Comparison of ENCODE assay signal across 9 cellular contexts in the genomic region with DNA sequence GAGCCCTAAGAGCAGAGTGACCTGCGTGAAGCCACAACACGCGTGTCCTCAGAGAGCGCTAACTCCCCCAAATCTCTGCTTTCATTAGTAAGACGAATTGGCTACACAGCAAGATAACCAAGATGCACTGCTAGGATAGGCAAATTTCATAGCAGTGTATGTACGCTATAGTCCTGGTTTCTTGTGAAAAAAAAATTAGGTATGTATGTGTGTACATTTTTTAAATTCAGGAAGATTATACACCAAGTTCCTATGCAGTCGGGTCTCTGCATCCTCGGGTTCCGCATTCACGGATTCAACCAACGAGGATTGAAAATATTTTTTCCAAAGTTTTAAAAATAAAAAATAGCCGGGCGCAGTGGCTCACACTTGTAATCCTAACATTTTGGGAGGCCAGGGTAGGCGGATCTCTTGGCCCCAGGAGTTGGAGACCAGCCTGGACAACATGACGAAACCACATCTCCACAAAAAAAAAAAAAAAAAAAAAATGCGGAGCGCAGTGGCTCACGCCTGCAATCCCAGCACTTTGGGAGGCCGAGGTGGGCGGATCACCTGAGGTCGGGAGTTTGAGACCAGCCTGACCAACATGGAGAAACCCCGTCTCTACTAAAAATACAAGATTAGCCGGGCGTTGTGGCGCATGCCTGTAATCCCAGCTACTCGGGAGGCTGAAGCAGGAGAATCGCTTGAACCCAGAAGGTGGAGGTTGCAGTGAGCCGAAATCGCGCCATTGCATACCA. TPM values are rescaled to one million over a fixed set of nuclear protein-coding genes. Genes with fewer than 3 reads are reported as not detected.
DNase-seq lines count a peak whose midpoint lies in the region; ATAC-seq, FAIRE-seq and TF ChIP-seq lines count a peak whose summit lies in the region.
"Not testable (repeated sequence)": the region's sequence is repeated elsewhere in the genome, so short reads cannot be mapped to it uniquely, and the experiment has no call there.
"Had no signal": no experiment of that assay in that cellular context is flagged by ENCODE, and none has a peak within 500 bp of the region (broad histone marks: within the 10 kb centered on the region; RNA-seq: fewer than 3 reads in every experiment).

No MANE protein-coding gene starts in this region.

- peaks cover 38% of the 10 kb centered on the region for H3K4me1 Mint-ChIP-seq in CD4-positive, alpha-beta T cell (ENCODE audit: low read depth)
- peaks cover 30% of the 10 kb centered on the region for H3K4me1 Mint-ChIP-seq in HFFc6 (ENCODE audit: low read depth)
- H3K4me1 Mint-ChIP-seq in natural killer cell treated with Interleukin-12 subunit alpha and Interleukin-12 subunit beta and Interleukin-15 and Interleukin-18, amount 100 ng/mL, for 72 hours (ENCODE audit: low read depth in 2 of 2) = peaks cover 15 to 20% of the 10 kb centered on the region in 2 donors

- H2AK5ac ChIP-seq in H1 (ENCODE audit: low read depth, low read length) = peak overlapping the region; percentile 7; the same call in 1 of the 2 replicates

- not testable (repeated sequence) for H3K4ac ChIP-seq in H1 (replicated peaks; ENCODE audit: insufficient read length, low read depth, low read length)

- not testable (repeated sequence) for FAIRE-seq in H1 (lab: Jason Lieb, UNC)

- H2BK15ac ChIP-seq in H1 (ENCODE audit: low read length) = peak overlapping the region; percentile 10; the same call in 1 of the 2 replicates

- H3K4me3 Mint-ChIP-seq in CD4-positive, alpha-beta T cell = peak overlapping the region; percentile 95
- peak overlapping the region; percentile 90 for H3K4me3 Mint-ChIP-seq in HFFc6
- H3K4me3 Mint-ChIP-seq in natural killer cell treated with Interleukin-12 subunit alpha and Interleukin-12 subunit beta and Interleukin-15 and Interleukin-18, amount 100 ng/mL, for 72 hours = peak overlapping the region; percentile 92

- H4K91ac ChIP-seq in H1 (replicated peaks; ENCODE audit: insufficient read length, low read length) = peak overlapping the region; percentile 88

- H4K20me1 ChIP-seq in H1 (replicated peaks in 1 of 2; ENCODE audit: control insufficient read depth in 1 of 2, insufficient read depth in 2 of 2, low read length in 2 of 2) = not testable (repeated sequence)

- H2AFZ ChIP-seq in H1 (ENCODE audit: low read length) = peak overlapping the region; percentile 93

- H3K4me2 ChIP-seq in H1 (ENCODE audit: insufficient read depth in 1 of 2, low read depth in 2 of 2, low read length in 2 of 2) = peak overlapping the region; percentile 84 to 96

- H3K23me2 ChIP-seq in H1 (ENCODE audit: low read depth, low read length) = not testable (repeated sequence)

- intact Hi-C loops in CD4-positive, alpha-beta T cell (cut with DNase I, micrococcal nuclease) = loop anchor here (1.0 to 5.0 kb wide), 11 partner anchors 45 to 895 kb away; a partner anchor contains a TSS

- not testable (repeated sequence) for H3K4me1 ChIP-seq in H1 (replicated peaks in 1 of 4; ENCODE audit: control insufficient read depth in 3 of 4, insufficient read depth in 4 of 4, low read length in 3 of 4); iPS-15b (ENCODE audit: control insufficient read depth, insufficient read depth, low read length)
- peaks cover 2 to 38% (median 23%) of the 10 kb centered on the region in 5 donors for H3K4me1 ChIP-seq in subcutaneous abdominal adipose tissue (ENCODE audit: control insufficient read depth in 5 of 5, insufficient read depth in 5 of 5, low read length in 5 of 5)

- H3K18ac ChIP-seq in H1 (ENCODE audit: extremely low read depth, low read length) = peak overlapping the region; percentile 87

- H4K8ac ChIP-seq in H1 (ENCODE audit: extremely low read depth, insufficient read depth, low read length) = not testable (repeated sequence)

- not testable (repeated sequence) for TF ChIP-seq CTCF in CD4-positive, alpha-beta T cell (IDR thresholded peaks at IDR 0.05); HFFc6 (IDR thresholded peaks at IDR 0.05); H1 (IDR thresholded peaks at IDR 0.05; ENCODE audit: control extremely low read depth in 1 of 3, insufficient read depth in 1 of 3, low read depth in 1 of 3, low read length in 3 of 3)

- H3K27me3 ChIP-seq in CD4-positive, alpha-beta T cell (ENCODE audit: control insufficient read depth, insufficient read depth, low read length); H1 (replicated peaks in 1 of 4; ENCODE audit: control insufficient read depth in 3 of 4, extremely low read depth in 1 of 4, insufficient read depth in 3 of 4, low read length in 3 of 4); iPS-15b (ENCODE audit: control insufficient read depth, insufficient read depth, low read length); subcutaneous abdominal adipose tissue (ENCODE audit: control insufficient read depth in 5 of 5, insufficient read depth in 4 of 5, low read length in 5 of 5): not testable (repeated sequence)

- not testable (repeated sequence) for H2BK20ac ChIP-seq in H1 (ENCODE audit: low read length)

- not testable (repeated sequence) for H2BK5ac ChIP-seq in H1 (ENCODE audit: low read depth, low read length)

- H2BK120ac ChIP-seq in H1 (replicated peaks; ENCODE audit: low read depth, low read length) = not testable (repeated sequence)

- peak overlapping the region; percentile 65 for H3K56ac ChIP-seq in H1 (replicated peaks; ENCODE audit: insufficient read length, low read depth, low read length)

- ATAC-seq in CD4-positive, alpha-beta T cell (ENCODE audit: poor library complexity); activated naive CD4-positive, alpha-beta T cell treated with anti-CD3 and anti-CD28 coated beads, Interleukin-2, amount 50 U/mL, for 72 hours; natural killer cell treated with Interleukin-12 subunit alpha and Interleukin-12 subunit beta and Interleukin-15 and Interleukin-18, amount 100 ng/mL, for 72 hours: not testable (repeated sequence)

- 57% methylated on average over 19 of the region's 30 CpGs; no CpG with 5 or more reads in 1 of the 2 experiments for WGBS in H1 (ENCODE audit: extremely low coverage in 1 of 2, insufficient coverage in 1 of 2, insufficient read length in 1 of 2, insufficient replicate concordance in 2 of 2, low coverage in 1 of 2, low lambda C conversion rate in 2 of 2, missing lambda C conversion rate in 1 of 2), 2 experiments

- not testable (repeated sequence) for H3K79me2 ChIP-seq in H1 (ENCODE audit: control insufficient read depth in 1 of 2, insufficient read depth in 2 of 2, low read length in 2 of 2)

- TF ChIP-seq EP300 in H1 (IDR thresholded peaks at IDR 0.05; ENCODE audit: borderline replicate concordance in 1 of 2, low read depth in 2 of 2, low read length in 2 of 2) = not testable (repeated sequence)

- not testable (repeated sequence) for DNase-seq in CD4-positive, alpha-beta T cell; activated naive CD4-positive, alpha-beta T cell treated with anti-CD3 and anti-CD28 coated beads, Interleukin-2, amount 50 U/mL, for 72 hours (ENCODE audit: low spot score in 2 of 2); H1 (ENCODE audit: low read depth in 1 of 2, low spot score in 2 of 2); natural killer cell treated with Interleukin-12 subunit alpha and Interleukin-12 subunit beta and Interleukin-15 and Interleukin-18, amount 100 ng/mL, for 72 hours (ENCODE audit: low spot score)
- DNase-seq in HFFc6 (peak; percentile 28), RPMI7951 (ENCODE audit: low read depth) (peak; percentile 41)

- peak overlapping the region; percentile 58 to 97 (median 74) for H3K4me3 ChIP-seq in H1 (ENCODE audit: extremely low read depth in 1 of 4, insufficient read depth in 2 of 4, low read depth in 3 of 4, low read length in 4 of 4)
- H3K4me3 ChIP-seq in iPS-15b (ENCODE audit: low read depth, low read length) = peak overlapping the region; percentile 86
- H3K4me3 ChIP-seq in subcutaneous abdominal adipose tissue (ENCODE audit: low read depth in 1 of 5, low read length in 5 of 5) = peak overlapping the region; percentile 71 to 97 (median 93)

- H3K27ac Mint-ChIP-seq in CD4-positive, alpha-beta T cell = peak overlapping the region; percentile 92
- H3K27ac Mint-ChIP-seq in HFFc6 = peak overlapping the region; percentile 87
- peak overlapping the region; percentile 84 to 91 for H3K27ac Mint-ChIP-seq in activated naive CD4-positive, alpha-beta T cell treated with anti-CD3 and anti-CD28 coated beads, Interleukin-2, amount 50 U/mL, for 72 hours
- H3K27ac Mint-ChIP-seq in natural killer cell treated with Interleukin-12 subunit alpha and Interleukin-12 subunit beta and Interleukin-15 and Interleukin-18, amount 100 ng/mL, for 72 hours = peak overlapping the region; percentile 71 to 86

- not testable (repeated sequence) for H3K14ac ChIP-seq in H1 (ENCODE audit: insufficient read length)

- peak overlapping the region; percentile 12; the same call in 1 of the 2 replicates for H2BK12ac ChIP-seq in H1 (ENCODE audit: low read depth, low read length)

- TF ChIP-seq POLR2A in H1 (IDR thresholded peaks at IDR 0.05; ENCODE audit: control extremely low read depth in 1 of 2, low read depth in 2 of 2, low read length in 2 of 2) = not testable (repeated sequence)

- not testable (repeated sequence) for H3K27me3 Mint-ChIP-seq in CD4-positive, alpha-beta T cell; HFFc6 (ENCODE audit: insufficient read depth); natural killer cell treated with Interleukin-12 subunit alpha and Interleukin-12 subunit beta and Interleukin-15 and Interleukin-18, amount 100 ng/mL, for 72 hours

- not testable (repeated sequence) for H3K9me3 Mint-ChIP-seq in CD4-positive, alpha-beta T cell; HFFc6; activated naive CD4-positive, alpha-beta T cell treated with anti-CD3 and anti-CD28 coated beads, Interleukin-2, amount 50 U/mL, for 72 hours; natural killer cell treated with Interleukin-12 subunit alpha and Interleukin-12 subunit beta and Interleukin-15 and Interleukin-18, amount 100 ng/mL, for 72 hours

- peak overlapping the region; percentile 66 for H4K5ac ChIP-seq in H1 (ENCODE audit: insufficient read length, low read depth, low read length)

- H3K23ac ChIP-seq in H1 (ENCODE audit: insufficient read length) = not testable (repeated sequence)

- TF ChIP-seq RAD21 in H1 (IDR thresholded peaks at IDR 0.05 in 1 of 2, conservative IDR thresholded peaks at IDR 0.05 in 1 of 2; ENCODE audit: low read depth in 2 of 2, low read length in 2 of 2) = not testable (repeated sequence)

- POLR2A ChIA-PET in CD4-positive, alpha-beta T cell (lab: Charles Lee) = interaction anchor here (1.0 to 4.0 kb wide), 9 partner anchors 10 to 565 kb away, joined by 3 to 49 read pairs (median 7); a partner anchor contains a TSS
- POLR2A ChIA-PET in H1 (lab: Charles Lee; ENCODE audit: partially characterized antibody) = not testable (repeated sequence)

- not testable (repeated sequence) for H3K36me3 ChIP-seq in H1 (ENCODE audit: control insufficient read depth in 2 of 4, insufficient read depth in 4 of 4, low read length in 3 of 4); iPS-15b (ENCODE audit: control insufficient read depth, insufficient read depth, low read length)
- H3K36me3 ChIP-seq in subcutaneous abdominal adipose tissue (ENCODE audit: control insufficient read depth in 5 of 5, insufficient read depth in 5 of 5, low read length in 5 of 5) = peaks cover 0 to 12% (median 2%) of the 10 kb centered on the region in 5 donors

- peak overlapping the region; percentile 56 for H3K27ac ChIP-seq in CD4-positive, alpha-beta T cell (ENCODE audit: low read depth, low read length)
- H3K27ac ChIP-seq in H1 (ENCODE audit: low read depth, low read length) = not testable (repeated sequence)
- peak overlapping the region; percentile 90 for H3K27ac ChIP-seq in subcutaneous abdominal adipose tissue (ENCODE audit: low read depth, low read length)

- not testable (repeated sequence) for H3K9me3 ChIP-seq in CD4-positive, alpha-beta T cell (ENCODE audit: control insufficient read depth, low read length); H1 (ENCODE audit: insufficient read depth in 2 of 2, low read depth in 1 of 2, low read length in 1 of 2); iPS-15b (ENCODE audit: control insufficient read depth, insufficient read depth, low read length); subcutaneous abdominal adipose tissue (ENCODE audit: control insufficient read depth in 5 of 5, low read length in 5 of 5)

- CTCF ChIA-PET in CD4-positive, alpha-beta T cell (lab: Charles Lee) = interaction anchor here (0.7 to 1.9 kb wide), 2 partner anchors 226 to 227 kb away, joined by 4 to 6 read pairs; a partner anchor contains a TSS
- CTCF ChIA-PET in H1 (lab: Charles Lee; ENCODE audit: partially characterized antibody) = interaction anchor here (2.3 kb wide), 1 partner anchor 21 kb away, joined by 5 read pairs; no protein-coding TSS in a partner anchor

- peak overlapping the region; percentile 61 to 83 (median 68) for H3K9ac ChIP-seq in H1 (replicated peaks in 1 of 4; ENCODE audit: extremely low read depth in 1 of 4, low read depth in 3 of 4, low read length in 3 of 4)
- peak overlapping the region; percentile 56 for H3K9ac ChIP-seq in iPS-15b (ENCODE audit: low read depth, low read length)
- H3K9ac ChIP-seq in subcutaneous abdominal adipose tissue (ENCODE audit: low read length in 5 of 5) = peak overlapping the region; percentile 29 to 97 (median 85)

- H3K79me1 ChIP-seq in H1 (ENCODE audit: low read depth, low read length) = not testable (repeated sequence)

- peaks cover 17% of the 10 kb centered on the region for H3K36me3 Mint-ChIP-seq in CD4-positive, alpha-beta T cell (ENCODE audit: low read depth)
- not testable (repeated sequence) for H3K36me3 Mint-ChIP-seq in HFFc6 (ENCODE audit: low read depth); activated naive CD4-positive, alpha-beta T cell treated with anti-CD3 and anti-CD28 coated beads, Interleukin-2, amount 50 U/mL, for 72 hours; natural killer cell treated with Interleukin-12 subunit alpha and Interleukin-12 subunit beta and Interleukin-15 and Interleukin-18, amount 100 ng/mL, for 72 hours

RNA-seq across cellular contexts. Expression of a gene that starts 0.8 kb away (rescaled TPM):
- 10 to 100 TPM; 39.9 to 41.7 TPM for total RNA-seq in CD4-positive, alpha-beta T cell
- total RNA-seq in HFFc6 (2021; fragmentation: NEBNext Ultra II Directional; extraction: Animal tissue kit (Norgen Biotek cat#: 25700)) = 10 to 100 TPM in 4 of 6 experiments, 1 to 10 TPM in 2; 7.5 to 12.4 (median 10.4) TPM
- total RNA-seq in RPMI7951 (2014; rRNA removed; shearing (Covaris generic)) = 8.4 and 8.9 TPM in 2 replicates
- 10 to 100 TPM in 1 of 2 donors, 1 to 10 TPM in 1; 9.9 to 13.7 TPM for total RNA-seq in activated naive CD4-positive, alpha-beta T cell treated with anti-CD3 and anti-CD28 coated beads, Interleukin-2, amount 50 U/mL, for 72 hours
- total RNA-seq in H1 (2021; fragmentation: NEBNext Ultra II Directional; extraction: Animal tissue kit (Norgen Biotek cat#: 25700)) = 12.7 and 14.7 TPM in 2 replicates
- 8.2 and 11.2 TPM in 2 replicates for polyA plus RNA-seq in H1 (2011; rRNA removed)
- polyA plus RNA-seq in H1 (2011; cell fraction: cytosol; rRNA removed) = 13.0 TPM
- 38.4 TPM for polyA plus RNA-seq in H1 (2011; cell fraction: nucleus; rRNA removed)
- 4.8 to 9.7 TPM (median 9.0 TPM) in 4 replicates for polyA plus RNA-seq in H1 (2012, experiment 1 of 2)
- polyA plus RNA-seq in H1 (2012, experiment 2 of 2) = 6.7 TPM
- 5.7 TPM for polyA plus RNA-seq in H1 (2013, experiment 1 of 2)
- polyA plus RNA-seq in H1 (2013, experiment 2 of 2) = 5.6 TPM
- polyA minus RNA-seq in H1 (2011; rRNA and poly(A)+ RNA removed) = 13.2 and 16.6 TPM in 2 replicates
- 6.8 TPM for polyA minus RNA-seq in H1 (2011; cell fraction: cytosol; rRNA and poly(A)+ RNA removed)
- polyA minus RNA-seq in H1 (2011; cell fraction: nucleus; rRNA and poly(A)+ RNA removed) = 10.2 TPM
- 10 to 100 TPM; 11.9 to 22.8 TPM for total RNA-seq in natural killer cell treated with Interleukin-12 subunit alpha and Interleukin-12 subunit beta and Interleukin-15 and Interleukin-18, amount 100 ng/mL, for 72 hours

RNA-seq across cellular contexts. Expression of a gene that starts 21.5 kb away (rescaled TPM):
- not detected for total RNA-seq in CD4-positive, alpha-beta T cell
- not detected for total RNA-seq in HFFc6 (2021; fragmentation: NEBNext Ultra II Directional; extraction: Animal tissue kit (Norgen Biotek cat#: 25700))
- total RNA-seq in RPMI7951 (2014; rRNA removed; shearing (Covaris generic)) = not detected in 2 replicates
- total RNA-seq in activated naive CD4-positive, alpha-beta T cell treated with anti-CD3 and anti-CD28 coated beads, Interleukin-2, amount 50 U/mL, for 72 hours = not detected
- total RNA-seq in H1 (2021; fragmentation: NEBNext Ultra II Directional; extraction: Animal tissue kit (Norgen Biotek cat#: 25700)) = not detected in 2 replicates
- not detected in 2 replicates for polyA plus RNA-seq in H1 (2011; rRNA removed)
- not detected for polyA plus RNA-seq in H1 (2011; cell fraction: cytosol; rRNA removed)
- not detected for polyA plus RNA-seq in H1 (2011; cell fraction: nucleus; rRNA removed)
- not detected in 4 replicates for polyA plus RNA-seq in H1 (2012, experiment 1 of 2)
- polyA plus RNA-seq in H1 (2012, experiment 2 of 2) = not detected
- not detected for polyA plus RNA-seq in H1 (2013, experiment 1 of 2)
- polyA plus RNA-seq in H1 (2013, experiment 2 of 2) = not detected
- polyA minus RNA-seq in H1 (2011; rRNA and poly(A)+ RNA removed) = not detected in 2 replicates
- not detected for polyA minus RNA-seq in H1 (2011; cell fraction: cytosol; rRNA and poly(A)+ RNA removed)
- polyA minus RNA-seq in H1 (2011; cell fraction: nucleus; rRNA and poly(A)+ RNA removed) = not detected
- not detected for total RNA-seq in natural killer cell treated with Interleukin-12 subunit alpha and Interleukin-12 subunit beta and Interleukin-15 and Interleukin-18, amount 100 ng/mL, for 72 hours
- polyA plus RNA-seq: adipose tissue had no signal

RNA-seq across cellular contexts. Expression of a gene that starts 41.6 kb away (rescaled TPM):
- 10 to 100 TPM; 14.0 to 15.8 TPM for total RNA-seq in CD4-positive, alpha-beta T cell
- 10 to 100 TPM; 26.4 to 32.8 (median 30.0) TPM for total RNA-seq in HFFc6 (2021; fragmentation: NEBNext Ultra II Directional; extraction: Animal tissue kit (Norgen Biotek cat#: 25700))
- total RNA-seq in RPMI7951 (2014; rRNA removed; shearing (Covaris generic)) = 53.7 and 54.7 TPM in 2 replicates
- 10 to 100 TPM; 27.2 to 28.2 TPM for total RNA-seq in activated naive CD4-positive, alpha-beta T cell treated with anti-CD3 and anti-CD28 coated beads, Interleukin-2, amount 50 U/mL, for 72 hours
- 46.0 and 46.2 TPM in 2 replicates for total RNA-seq in H1 (2021; fragmentation: NEBNext Ultra II Directional; extraction: Animal tissue kit (Norgen Biotek cat#: 25700))
- polyA plus RNA-seq in H1 (2011; rRNA removed) = 25.1 and 29.1 TPM in 2 replicates
- 36.9 TPM for polyA plus RNA-seq in H1 (2011; cell fraction: cytosol; rRNA removed)
- 32.3 TPM for polyA plus RNA-seq in H1 (2011; cell fraction: nucleus; rRNA removed)
- 33.1 to 39.0 TPM (median 34.3 TPM) in 4 replicates for polyA plus RNA-seq in H1 (2012, experiment 1 of 2)
- 21.8 TPM for polyA plus RNA-seq in H1 (2012, experiment 2 of 2)
- 24.2 TPM for polyA plus RNA-seq in H1 (2013, experiment 1 of 2)
- 23.4 TPM for polyA plus RNA-seq in H1 (2013, experiment 2 of 2)
- polyA minus RNA-seq in H1 (2011; rRNA and poly(A)+ RNA removed) = 52.3 and 54.6 TPM in 2 replicates
- polyA minus RNA-seq in H1 (2011; cell fraction: cytosol; rRNA and poly(A)+ RNA removed) = 33.2 TPM
- polyA minus RNA-seq in H1 (2011; cell fraction: nucleus; rRNA and poly(A)+ RNA removed) = 61.4 TPM
- total RNA-seq in natural killer cell treated with Interleukin-12 subunit alpha and Interleukin-12 subunit beta and Interleukin-15 and Interleukin-18, amount 100 ng/mL, for 72 hours = 10 to 100 TPM; 47.2 to 68.5 TPM
